Comparison of ENCODE assay signal across 8 cellular contexts in the genomic region with DNA sequence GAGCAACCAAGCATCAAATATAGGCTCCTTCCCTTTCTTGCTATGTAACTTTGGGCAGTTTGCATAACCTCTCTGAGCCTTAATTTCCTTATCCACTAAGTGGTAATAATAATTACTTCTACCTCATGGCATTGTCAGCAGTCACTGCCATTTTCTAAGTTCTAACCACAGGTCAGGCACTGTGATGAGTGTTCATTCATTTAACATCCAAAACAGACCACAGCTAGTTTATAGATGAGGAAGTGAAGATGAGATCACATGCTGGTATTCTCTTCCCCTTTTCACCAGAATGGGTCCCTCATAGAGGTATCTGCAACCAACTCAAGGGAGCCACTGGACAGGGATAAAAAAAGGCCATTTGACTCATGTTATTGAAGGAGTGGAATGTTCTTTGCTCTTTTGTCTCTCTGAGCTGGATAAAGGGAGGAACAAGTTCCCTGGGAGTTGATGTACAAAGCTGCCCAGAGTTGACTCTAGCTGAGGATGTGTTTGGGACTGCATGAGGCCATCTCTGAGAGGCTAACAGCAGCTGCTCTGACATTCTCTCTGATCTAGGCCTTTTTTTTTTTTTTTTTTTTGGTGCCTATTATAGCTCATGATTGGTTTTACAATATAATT.
DNase-seq lines count a peak whose midpoint lies in the region; ATAC-seq and TF ChIP-seq lines count a peak whose summit lies in the region.

No MANE protein-coding gene starts in this region.

- no peaks in the 10 kb centered on the region for H3K36me3 ChIP-seq in right atrium auricular region
- no peaks in the 10 kb centered on the region for H3K36me3 ChIP-seq in ascending aorta

- peaks cover 33% of the 10 kb centered on the region for H3K4me1 Mint-ChIP-seq in T-helper 1 cell treated with Interleukin-12 subunit alpha and Interleukin-12 subunit beta and Interleukin-4 antibody, amounts not matched to agents 30 μg/mL and 1 μg/mL, for 36 hours (ENCODE audit: low read depth)

- ATAC-seq in left ventricle myocardium superior = peak; percentile 50
- ATAC-seq in HG03095 (IDR thresholded peaks at IDR 0.05; ENCODE audit: unreplicated experiment) = peak; percentile 90

- H3K27me3 ChIP-seq in right atrium auricular region (no peaks in the 10 kb centered on the region), ascending aorta (no peaks in the 10 kb centered on the region)

- DNase-seq in left ventricle myocardium superior (no peak), right atrium auricular region (ENCODE audit: low spot score) (no peak), NCI-H2081 treated with DMSO at 0.1 percent for 48 hours (lab: John Stamatoyannopoulos, UW) (no peak), ascending aorta (ENCODE audit: low spot score in 2 of 2) (no peak), islet precursor cell (no peak)
- no peak for DNase-seq in stimulated activated CD4-positive, alpha-beta T cell treated with anti-CD3 and anti-CD28 coated beads, Interleukin-15, amount 100 ng/mL, for 24 hours

- TF ChIP-seq CTCF in right atrium auricular region (IDR thresholded peaks at IDR 0.05) = no peak
- no peak for TF ChIP-seq CTCF in ascending aorta (IDR thresholded peaks at IDR 0.05)

- intact Hi-C loops in left ventricle myocardium superior (cut with micrococcal nuclease) = no loop called here
- intact Hi-C loops in ascending aorta (cut with DNase I) = no loop called here

- H3K9me3 ChIP-seq in right atrium auricular region (no peaks in the 10 kb centered on the region), ascending aorta (no peaks in the 10 kb centered on the region)

- no peaks in the 10 kb centered on the region for H3K4me1 ChIP-seq in right atrium auricular region
- no peaks in the 10 kb centered on the region for H3K4me1 ChIP-seq in ascending aorta

- peaks cover 3% of the 10 kb centered on the region for H3K36me3 Mint-ChIP-seq in T-helper 1 cell treated with Interleukin-12 subunit alpha and Interleukin-12 subunit beta and Interleukin-4 antibody, amounts not matched to agents 30 μg/mL and 1 μg/mL, for 36 hours (ENCODE audit: low read depth)

- H3K9me3 Mint-ChIP-seq in T-helper 1 cell treated with Interleukin-12 subunit alpha and Interleukin-12 subunit beta and Interleukin-4 antibody, amounts not matched to agents 30 μg/mL and 1 μg/mL, for 36 hours = no peaks in the 10 kb centered on the region

- H3K27me3 Mint-ChIP-seq in T-helper 1 cell treated with Interleukin-12 subunit alpha and Interleukin-12 subunit beta and Interleukin-4 antibody, amounts not matched to agents 30 μg/mL and 1 μg/mL, for 36 hours (ENCODE audit: low read depth) = no peaks in the 10 kb centered on the region

- H3K4me3 Mint-ChIP-seq in T-helper 1 cell treated with Interleukin-12 subunit alpha and Interleukin-12 subunit beta and Interleukin-4 antibody, amounts not matched to agents 30 μg/mL and 1 μg/mL, for 36 hours = no peak overlapping the region

- H3K27ac ChIP-seq in right atrium auricular region (no peak overlapping the region), ascending aorta (no peak overlapping the region)

- H3K4me3 ChIP-seq in right atrium auricular region = no peak overlapping the region
- no peak overlapping the region for H3K4me3 ChIP-seq in ascending aorta

- H3K27ac Mint-ChIP-seq in T-helper 1 cell treated with Interleukin-12 subunit alpha and Interleukin-12 subunit beta and Interleukin-4 antibody, amounts not matched to agents 30 μg/mL and 1 μg/mL, for 36 hours = peak overlapping the region; percentile 43
